Comparison of ENCODE assay signal across 12 cellular contexts in the genomic region with DNA sequence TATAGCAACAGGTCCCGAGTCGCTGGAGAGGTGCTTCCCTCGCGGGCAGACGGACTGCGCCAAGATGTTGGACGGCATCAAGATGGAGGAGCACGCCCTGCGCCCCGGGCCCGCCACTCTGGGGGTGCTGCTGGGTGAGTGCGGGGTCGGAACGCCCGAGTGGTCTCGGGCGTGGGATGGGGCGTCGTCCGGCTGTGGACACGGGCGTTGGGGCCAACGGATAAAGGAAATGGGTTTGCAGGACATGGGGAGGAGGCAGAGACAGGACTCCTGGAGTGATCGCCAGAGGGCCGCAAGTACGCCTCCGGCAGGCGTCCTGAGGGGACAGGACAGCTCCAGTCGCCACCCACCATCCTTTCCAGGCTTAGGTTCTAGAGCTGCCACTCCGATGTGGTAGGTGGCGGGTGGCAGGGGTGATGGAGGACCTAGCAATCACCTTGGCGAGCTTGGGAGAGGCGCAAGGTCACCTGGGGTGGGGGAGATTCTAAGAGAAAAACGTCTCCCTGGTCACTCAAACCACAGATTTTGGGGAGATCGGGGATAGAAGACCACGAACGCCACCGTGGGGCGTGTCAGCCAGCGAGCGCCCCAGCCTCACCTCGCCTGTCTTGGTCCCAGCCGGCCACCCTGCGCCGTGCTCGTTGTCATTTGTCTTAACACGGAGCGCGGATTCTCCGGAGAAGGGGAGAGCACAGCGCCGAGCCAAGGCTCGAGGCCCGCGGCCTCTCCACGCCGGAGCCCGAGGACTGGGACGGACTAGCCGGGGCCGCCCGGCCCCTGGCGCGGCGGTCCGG. TPM values are rescaled to one million over a fixed set of nuclear protein-coding genes. Genes with fewer than 3 reads are reported as not detected.
DNase-seq lines count a peak whose midpoint lies in the region; ATAC-seq, FAIRE-seq and TF ChIP-seq lines count a peak whose summit lies in the region.
"Had no signal": no experiment of that assay in that cellular context is flagged by ENCODE, and none has a peak within 500 bp of the region (broad histone marks: within the 10 kb centered on the region; RNA-seq: fewer than 3 reads in every experiment).

No MANE protein-coding gene starts in this region.

- no peaks in the 10 kb centered on the region for H3K36me3 Mint-ChIP-seq in activated T-cell treated with anti-CD3 and anti-CD28 coated beads, Interleukin-2, amount 50 U/mL, for 4 hours (ENCODE audit: insufficient read depth)
- no peaks in the 10 kb centered on the region for H3K36me3 Mint-ChIP-seq in activated CD4-positive, alpha-beta memory T cell treated with anti-CD3 and anti-CD28 coated beads for 36 hours

- no peak overlapping the region for H3K27ac ChIP-seq in kidney (ENCODE audit: low read depth in 2 of 2, low read length in 2 of 2)
- H3K27ac ChIP-seq: C4-2B had no signal

- intact Hi-C loops in activated CD4-positive, alpha-beta memory T cell treated with anti-CD3 and anti-CD28 coated beads for 36 hours (cut with micrococcal nuclease): loop anchor here (5.0 to 10.0 kb wide), 2 partner anchors 63 to 170 kb away; no protein-coding TSS in a partner anchor
- intact Hi-C loops in kidney (cut with DNase I): loop anchor here (10.0 kb wide), 1 partner anchor 170 kb away; no protein-coding TSS in a partner anchor

- no peaks in the 10 kb centered on the region for H3K9me3 Mint-ChIP-seq in activated T-cell treated with anti-CD3 and anti-CD28 coated beads, Interleukin-2, amount 50 U/mL, for 4 hours
- no peaks in the 10 kb centered on the region for H3K9me3 Mint-ChIP-seq in activated CD4-positive, alpha-beta memory T cell treated with anti-CD3 and anti-CD28 coated beads for 36 hours
- H3K9me3 Mint-ChIP-seq in stimulated activated naive CD8-positive, alpha-beta T cell treated with anti-CD3 and anti-CD28 coated beads, Interleukin-15, amount 100 ng/mL, for 72 hours: no peaks in the 10 kb centered on the region

- no peak for TF ChIP-seq CTCF in kidney (IDR thresholded peaks at IDR 0.05; ENCODE audit: borderline replicate concordance, extremely low read depth, insufficient read depth)

- peaks cover 33% of the 10 kb centered on the region for H3K4me1 Mint-ChIP-seq in activated T-cell treated with anti-CD3 and anti-CD28 coated beads, Interleukin-2, amount 50 U/mL, for 4 hours (ENCODE audit: low read depth)
- H3K4me1 Mint-ChIP-seq in activated CD4-positive, alpha-beta memory T cell treated with anti-CD3 and anti-CD28 coated beads for 36 hours (ENCODE audit: low read depth): peaks cover 30% of the 10 kb centered on the region
- peaks cover 40% of the 10 kb centered on the region for H3K4me1 Mint-ChIP-seq in stimulated activated naive CD8-positive, alpha-beta T cell treated with anti-CD3 and anti-CD28 coated beads, Interleukin-15, amount 100 ng/mL, for 72 hours

- H3K9ac ChIP-seq in kidney (ENCODE audit: low read length in 2 of 2): no peak overlapping the region

- FAIRE-seq in kidney (lab: Jason Lieb, UNC): no peak

- H3K36me3 ChIP-seq in kidney (ENCODE audit: control insufficient read depth in 1 of 2, insufficient read depth in 2 of 2, low read length in 2 of 2): no peaks in the 10 kb centered on the region

- no peak for DNase-seq in activated T-cell treated with anti-CD3 and anti-CD28 coated beads, Interleukin-2, amount 50 U/mL, for 4 hours
- DNase-seq in activated T-cell treated with anti-CD3 and anti-CD28 coated beads, Interleukin-2, amount 50 U/mL, for 1 hour: no peak
- no peak for DNase-seq in activated CD4-positive, alpha-beta memory T cell treated with anti-CD3 and anti-CD28 coated beads for 36 hours
- DNase-seq in kidney (peak; percentile 37), SW 1271 (lab: John Stamatoyannopoulos, UW) (no peak), COLO829 (ENCODE audit: low spot score) (no peak)
- no peak for DNase-seq in stimulated activated naive CD8-positive, alpha-beta T cell treated with anti-CD3 and anti-CD28 coated beads, Interleukin-15, amount 100 ng/mL, for 72 hours
- DNase-seq: NCI-H446, T-helper 9 cell had no signal

- peak overlapping the region; percentile 45 for H3K27ac Mint-ChIP-seq in activated CD4-positive, alpha-beta memory T cell treated with anti-CD3 and anti-CD28 coated beads for 36 hours
- peak overlapping the region in 1 of 2 donors; percentile 59 for H3K27ac Mint-ChIP-seq in stimulated activated naive CD8-positive, alpha-beta T cell treated with anti-CD3 and anti-CD28 coated beads, Interleukin-15, amount 100 ng/mL, for 72 hours

- POLR2A ChIA-PET in activated CD4-positive, alpha-beta memory T cell treated with anti-CD3 and anti-CD28 coated beads for 36 hours (lab: Charles Lee): no interaction called here

- H3K4me3 Mint-ChIP-seq in activated T-cell treated with anti-CD3 and anti-CD28 coated beads, Interleukin-2, amount 50 U/mL, for 4 hours: peak overlapping the region; percentile 64
- H3K4me3 Mint-ChIP-seq in activated CD4-positive, alpha-beta memory T cell treated with anti-CD3 and anti-CD28 coated beads for 36 hours: peak overlapping the region; percentile 57
- H3K4me3 Mint-ChIP-seq in stimulated activated naive CD8-positive, alpha-beta T cell treated with anti-CD3 and anti-CD28 coated beads, Interleukin-15, amount 100 ng/mL, for 72 hours: peak overlapping the region; percentile 72 to 75

- peaks cover 4 to 19% of the 10 kb centered on the region in 2 donors for H3K4me1 ChIP-seq in kidney (ENCODE audit: control insufficient read depth in 1 of 2, insufficient read depth in 1 of 2, low read depth in 1 of 2, low read length in 2 of 2)

- no peak overlapping the region for H3K4me3 ChIP-seq in kidney (ENCODE audit: low read length in 2 of 2)

- CTCF ChIA-PET in activated CD4-positive, alpha-beta memory T cell treated with anti-CD3 and anti-CD28 coated beads for 36 hours (lab: Charles Lee): interaction anchor here (3.2 kb wide), 1 partner anchor 75 kb away, joined by 13 read pairs; no protein-coding TSS in a partner anchor

- ATAC-seq in activated T-cell treated with anti-CD3 and anti-CD28 coated beads, Interleukin-2, amount 50 U/mL, for 4 hours: no peak
- no peak for ATAC-seq in stimulated activated naive CD8-positive, alpha-beta T cell treated with anti-CD3 and anti-CD28 coated beads, Interleukin-15, amount 100 ng/mL, for 72 hours
- ATAC-seq in GM18867 (IDR thresholded peaks at IDR 0.05; ENCODE audit: unreplicated experiment): no peak

- no peaks in the 10 kb centered on the region for H3K9me3 ChIP-seq in kidney (ENCODE audit: control insufficient read depth in 1 of 2, low read length in 2 of 2)

- H3K27me3 Mint-ChIP-seq in activated T-cell treated with anti-CD3 and anti-CD28 coated beads, Interleukin-2, amount 50 U/mL, for 4 hours (ENCODE audit: low read depth): peaks cover 74% of the 10 kb centered on the region
- peaks cover 68% of the 10 kb centered on the region for H3K27me3 Mint-ChIP-seq in activated CD4-positive, alpha-beta memory T cell treated with anti-CD3 and anti-CD28 coated beads for 36 hours
- H3K27me3 Mint-ChIP-seq in stimulated activated naive CD8-positive, alpha-beta T cell treated with anti-CD3 and anti-CD28 coated beads, Interleukin-15, amount 100 ng/mL, for 72 hours: peaks cover 95% of the 10 kb centered on the region

RNA-seq across cellular contexts. Expression of a gene that starts 0.9 kb away (rescaled TPM):
- not detected for total RNA-seq in activated T-cell treated with anti-CD3 and anti-CD28 coated beads, Interleukin-2, amount 50 U/mL, for 4 hours
- total RNA-seq in activated CD4-positive, alpha-beta memory T cell treated with anti-CD3 and anti-CD28 coated beads for 36 hours: not detected
- total RNA-seq in kidney: 0.57 TPM
- polyA plus RNA-seq in kidney (ENCODE audit: insufficient read depth, low read depth, low replicate concordance): 2.6 TPM
- total RNA-seq: fibroblast of villous mesenchyme had no signal
